Comparison of ENCODE assay signal across 8 cellular contexts in the genomic region with DNA sequence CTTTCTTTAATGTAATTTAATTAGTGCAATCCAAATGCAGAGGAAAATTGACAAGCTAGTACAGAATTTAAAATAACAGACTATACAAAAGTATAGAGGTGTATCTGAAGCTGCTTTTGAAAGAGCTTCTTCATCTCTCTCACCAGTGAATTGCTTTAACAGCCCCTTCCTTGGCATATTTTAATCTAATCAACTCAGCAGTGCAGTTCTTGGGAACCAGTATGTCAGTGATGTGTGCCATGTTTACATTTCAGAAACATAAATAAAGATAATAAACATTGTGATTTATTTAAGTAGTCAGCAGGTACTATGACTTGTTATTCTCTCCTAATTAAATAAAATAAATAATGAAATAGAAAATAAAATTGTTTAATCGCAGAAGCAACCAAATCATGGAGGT.
"Had no signal": no experiment of that assay in that cellular context is flagged by ENCODE, and none has a peak within 500 bp of the region (broad histone marks: within the 10 kb centered on the region; RNA-seq: fewer than 3 reads in every experiment).

No MANE protein-coding gene starts in this region.

- ATAC-seq: GM12878 had no signal

- DNase-seq: GDM1, GF-D8 had no signal

- FAIRE-seq: G401.6, GM12878, GM12891, GM12892, GM18507, GM19239 had no signal

- H3K4me3 ChIP-seq: GM12878 had no signal
